Comparison of ENCODE assay signal across 15 cellular contexts in the genomic region with DNA sequence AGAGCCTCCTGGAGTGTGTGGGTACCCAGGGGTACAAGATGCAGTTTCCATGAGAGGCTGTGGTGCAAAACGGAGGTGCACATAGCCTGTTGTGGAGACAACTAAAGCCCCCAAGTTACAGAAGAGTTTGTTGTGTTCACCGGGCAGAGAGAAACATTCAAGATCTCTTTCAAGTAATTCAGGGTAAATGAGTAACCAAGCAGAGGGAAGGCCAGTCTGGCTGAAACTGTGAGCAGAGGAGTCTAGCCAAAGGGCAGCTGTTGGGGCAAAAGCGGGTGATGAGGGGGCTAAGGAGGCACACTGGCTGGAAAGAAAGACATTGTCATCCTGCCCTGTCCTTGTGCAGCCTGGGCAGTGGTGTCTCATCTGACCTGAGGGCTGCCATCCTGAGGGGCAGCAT. TPM values are rescaled to one million over a fixed set of nuclear protein-coding genes. Genes with fewer than 3 reads are reported as not detected.
DNase-seq lines count a peak whose midpoint lies in the region; ATAC-seq, FAIRE-seq and TF ChIP-seq lines count a peak whose summit lies in the region.
"Had no signal": no experiment of that assay in that cellular context is flagged by ENCODE, and none has a peak within 500 bp of the region (broad histone marks: within the 10 kb centered on the region; RNA-seq: fewer than 3 reads in every experiment).

No MANE protein-coding gene starts in this region.

- H3K4me3 Mint-ChIP-seq in CD4-positive, alpha-beta memory T cell, result peak overlapping the region in 4 of 8 donors; percentile 37 to 64 (median 45)
- H3K4me3 Mint-ChIP-seq in activated T-helper 1 cell treated with anti-CD3 and anti-CD28 coated beads, Interleukin-12 subunit alpha, Interleukin-12 subunit beta, Interleukin-2, Interleukin-4 antibody, amounts not matched to agents 30 ng/mL and 10 ng/mL and 1 ng/mL, durations not matched to agents 14 hours and 24 hours and 36 hours, result peak overlapping the region; percentile 8
- H3K4me3 Mint-ChIP-seq: activated CD4-positive, alpha-beta T cell treated with anti-CD3 and anti-CD28 coated beads, Interleukin-2, amount 10 ng/mL, durations not matched to agents 7 days and 5 days; activated naive CD8-positive, alpha-beta T cell had no signal

- H3K36me3 Mint-ChIP-seq in CD4-positive, alpha-beta memory T cell, result peaks cover 0 to 5% of the 10 kb centered on the region in 2 donors
- H3K36me3 Mint-ChIP-seq in activated T-helper 1 cell treated with anti-CD3 and anti-CD28 coated beads, Interleukin-12 subunit alpha, Interleukin-12 subunit beta, Interleukin-2, Interleukin-4 antibody, amounts not matched to agents 30 ng/mL and 10 ng/mL and 1 ng/mL, durations not matched to agents 14 hours and 24 hours and 36 hours (ENCODE audit: low read depth), result peaks cover 16% of the 10 kb centered on the region

- intact Hi-C loops in CD4-positive, alpha-beta memory T cell (cut with micrococcal nuclease), result loop anchor here (5.0 kb wide), 1 partner anchor 46 kb away; no protein-coding TSS in a partner anchor
- intact Hi-C loops in activated T-helper 1 cell treated with anti-CD3 and anti-CD28 coated beads, Interleukin-12 subunit alpha, Interleukin-12 subunit beta, Interleukin-2, Interleukin-4 antibody, amounts not matched to agents 30 ng/mL and 10 ng/mL and 1 ng/mL, durations not matched to agents 14 hours and 24 hours and 36 hours (cut with micrococcal nuclease), result no loop called here
- intact Hi-C loops in pancreas (cut with DNase I) (no loop called here), mucosa of descending colon (cut with DNase I, micrococcal nuclease) (no loop called here), uterus (cut with DNase I; ENCODE audit: low total_unique reads) (no loop called here)

- no peaks in the 10 kb centered on the region for H3K27me3 Mint-ChIP-seq in CD4-positive, alpha-beta memory T cell
- H3K27me3 Mint-ChIP-seq in activated T-helper 1 cell treated with anti-CD3 and anti-CD28 coated beads, Interleukin-12 subunit alpha, Interleukin-12 subunit beta, Interleukin-2, Interleukin-4 antibody, amounts not matched to agents 30 ng/mL and 10 ng/mL and 1 ng/mL, durations not matched to agents 14 hours and 24 hours and 36 hours (ENCODE audit: insufficient read depth), result no peaks in the 10 kb centered on the region
- H3K27me3 Mint-ChIP-seq: activated CD4-positive, alpha-beta T cell treated with anti-CD3 and anti-CD28 coated beads, Interleukin-2, amount 10 ng/mL, durations not matched to agents 7 days and 5 days; activated naive CD8-positive, alpha-beta T cell had no signal

- H3K9me3 Mint-ChIP-seq in CD4-positive, alpha-beta memory T cell, result peaks cover 0 to 5% (median 0%) of the 10 kb centered on the region in 8 donors
- H3K9me3 Mint-ChIP-seq in activated T-helper 1 cell treated with anti-CD3 and anti-CD28 coated beads, Interleukin-12 subunit alpha, Interleukin-12 subunit beta, Interleukin-2, Interleukin-4 antibody, amounts not matched to agents 30 ng/mL and 10 ng/mL and 1 ng/mL, durations not matched to agents 14 hours and 24 hours and 36 hours, result peaks cover 7% of the 10 kb centered on the region

- H3K36me3 ChIP-seq in CD4-positive, alpha-beta memory T cell (ENCODE audit: insufficient read depth, low read length), result no peaks in the 10 kb centered on the region
- no peaks in the 10 kb centered on the region for H3K36me3 ChIP-seq in pancreas
- no peaks in the 10 kb centered on the region for H3K36me3 ChIP-seq in mucosa of descending colon (ENCODE audit: low read depth)
- H3K36me3 ChIP-seq in uterus, result no peaks in the 10 kb centered on the region
- H3K36me3 ChIP-seq: MG63 had no signal

- H3K27ac Mint-ChIP-seq in CD4-positive, alpha-beta memory T cell, result peak overlapping the region in 4 of 7 donors; percentile 7 to 88 (median 82)
- no peak overlapping the region for H3K27ac Mint-ChIP-seq in activated T-helper 1 cell treated with anti-CD3 and anti-CD28 coated beads, Interleukin-12 subunit alpha, Interleukin-12 subunit beta, Interleukin-2, Interleukin-4 antibody, amounts not matched to agents 30 ng/mL and 10 ng/mL and 1 ng/mL, durations not matched to agents 14 hours and 24 hours and 36 hours

- no peak overlapping the region for H3K27ac ChIP-seq in CD4-positive, alpha-beta memory T cell (ENCODE audit: low read depth, low read length)
- no peak overlapping the region for H3K27ac ChIP-seq in pancreas
- no peak overlapping the region for H3K27ac ChIP-seq in uterus
- H3K27ac ChIP-seq: foreskin keratinocyte, SK-N-MC had no signal

- TF ChIP-seq POLR2A in uterus (IDR thresholded peaks at IDR 0.05), result no peak

- TF ChIP-seq CTCF in pancreas (IDR thresholded peaks at IDR 0.05) (no peak), mucosa of descending colon (IDR thresholded peaks at IDR 0.05) (no peak), uterus (IDR thresholded peaks at IDR 0.05) (no peak)

- no peak for DNase-seq in CD4-positive, alpha-beta memory T cell
- peak; percentile 31 for DNase-seq in GM19239 (ENCODE audit: insufficient read length, low spot score)
- DNase-seq in activated T-helper 1 cell treated with anti-CD3 and anti-CD28 coated beads, Interleukin-12 subunit alpha, Interleukin-12 subunit beta, Interleukin-2, Interleukin-4 antibody, amounts not matched to agents 30 ng/mL and 10 ng/mL and 1 ng/mL, durations not matched to agents 14 hours and 24 hours and 36 hours (ENCODE audit: low spot score), result no peak
- DNase-seq in pancreas, result no peak
- no peak for DNase-seq in activated CD4-positive, alpha-beta T cell treated with anti-CD3 and anti-CD28 coated beads, Interleukin-2, amount 50 U/mL, for 4 hours
- DNase-seq in mucosa of descending colon, result no peak
- DNase-seq in uterus, result no peak
- DNase-seq: activated CD4-positive, alpha-beta T cell treated with anti-CD3 and anti-CD28 coated beads, Interleukin-2, amount 10 ng/mL, durations not matched to agents 7 days and 5 days; cortex of kidney; foreskin keratinocyte; MG63 had no signal

- WGBS in pancreas, 2 donors, result 25 to 33% methylated on average over 3 of the region's 3 CpGs

- no peak overlapping the region for H3K4me3 ChIP-seq in CD4-positive, alpha-beta memory T cell (ENCODE audit: low read length in 2 of 2)
- no peak overlapping the region for H3K4me3 ChIP-seq in pancreas
- H3K4me3 ChIP-seq in mucosa of descending colon, result no peak overlapping the region
- H3K4me3 ChIP-seq in uterus, result no peak overlapping the region
- H3K4me3 ChIP-seq: MG63, SK-N-MC had no signal

- POLR2A ChIA-PET in CD4-positive, alpha-beta memory T cell (lab: Charles Lee; ENCODE audit: partially characterized antibody), result interaction anchor here (1.0 kb wide), 1 partner anchor 262 kb away, joined by 3 read pairs; no protein-coding TSS in a partner anchor

- H3K27me3 ChIP-seq in CD4-positive, alpha-beta memory T cell (ENCODE audit: insufficient read depth, low read length), result no peaks in the 10 kb centered on the region
- H3K27me3 ChIP-seq in pancreas (no peaks in the 10 kb centered on the region), uterus (no peaks in the 10 kb centered on the region)
- H3K27me3 ChIP-seq: foreskin keratinocyte, MG63 had no signal

- peak; percentile 96 for FAIRE-seq in GM19239 (lab: Jason Lieb, UNC)
- FAIRE-seq in pancreas (lab: Jason Lieb, UNC), result no peak
- FAIRE-seq: G401.6 had no signal

- CTCF ChIA-PET in CD4-positive, alpha-beta memory T cell (lab: Charles Lee; ENCODE audit: partially characterized antibody), result no interaction called here

- H3K4me1 ChIP-seq in CD4-positive, alpha-beta memory T cell (ENCODE audit: insufficient read depth, low read length), result peaks cover 39% of the 10 kb centered on the region
- H3K4me1 ChIP-seq in pancreas (no peaks in the 10 kb centered on the region), mucosa of descending colon (ENCODE audit: low read depth) (no peaks in the 10 kb centered on the region), uterus (no peaks in the 10 kb centered on the region)
- H3K4me1 ChIP-seq: foreskin keratinocyte had no signal

- no peaks in the 10 kb centered on the region for H3K9me3 ChIP-seq in CD4-positive, alpha-beta memory T cell (ENCODE audit: control insufficient read depth in 1 of 2, low read length in 2 of 2)
- H3K9me3 ChIP-seq in pancreas (no peaks in the 10 kb centered on the region), mucosa of descending colon (no peaks in the 10 kb centered on the region), uterus (no peaks in the 10 kb centered on the region)
- H3K9me3 ChIP-seq: MG63 had no signal

- peaks cover 34 to 67% (median 42%) of the 10 kb centered on the region in 4 donors for H3K4me1 Mint-ChIP-seq in CD4-positive, alpha-beta memory T cell
- H3K4me1 Mint-ChIP-seq in activated T-helper 1 cell treated with anti-CD3 and anti-CD28 coated beads, Interleukin-12 subunit alpha, Interleukin-12 subunit beta, Interleukin-2, Interleukin-4 antibody, amounts not matched to agents 30 ng/mL and 10 ng/mL and 1 ng/mL, durations not matched to agents 14 hours and 24 hours and 36 hours (ENCODE audit: low read depth), result peaks cover 74% of the 10 kb centered on the region

- ATAC-seq in HG02759 (IDR thresholded peaks at IDR 0.05; ENCODE audit: unreplicated experiment), result peak; percentile 85
- ATAC-seq in pancreas, result no peak
- ATAC-seq in mucosa of descending colon, result no peak
- ATAC-seq: foreskin keratinocyte had no signal

RNA-seq across cellular contexts. Expression of gene CXCR4, which starts 52.0 kb away (rescaled TPM):
- 100 to 1,000 TPM; 306 to 308 TPM for total RNA-seq in CD4-positive, alpha-beta memory T cell
- polyA plus RNA-seq in CD4-positive, alpha-beta memory T cell, result 1,000 to 10,000 TPM in 1 of 2 donors, 100 to 1,000 TPM in 1; 368 to 1,556 TPM
- total RNA-seq in activated T-helper 1 cell treated with anti-CD3 and anti-CD28 coated beads, Interleukin-12 subunit alpha, Interleukin-12 subunit beta, Interleukin-2, Interleukin-4 antibody, amounts not matched to agents 30 ng/mL and 10 ng/mL and 1 ng/mL, durations not matched to agents 14 hours and 24 hours and 36 hours, result 83.3 and 86.3 TPM in 2 replicates
- total RNA-seq in pancreas (10 to 100 TPM in 2 of 6 donors, 1 to 10 TPM in 3, under 1 TPM in 1; 0.31 to 20.4 (median 2.0) TPM), mucosa of descending colon (10 to 100 TPM in 1 of 3 donors, 1 to 10 TPM in 2; 3.6 to 12.6 (median 3.9) TPM), uterus (10 to 100 TPM in 2 of 4 donors, 1 to 10 TPM in 2; 2.6 to 39.5 (median 19.7) TPM)
- 1 to 10 TPM; 1.4 to 1.6 TPM for polyA plus RNA-seq in pancreas
- total RNA-seq: foreskin keratinocyte had no signal
- polyA plus RNA-seq: foreskin keratinocyte had no signal
